Comparison of ENCODE assay signal across 8 cellular contexts in the genomic region with DNA sequence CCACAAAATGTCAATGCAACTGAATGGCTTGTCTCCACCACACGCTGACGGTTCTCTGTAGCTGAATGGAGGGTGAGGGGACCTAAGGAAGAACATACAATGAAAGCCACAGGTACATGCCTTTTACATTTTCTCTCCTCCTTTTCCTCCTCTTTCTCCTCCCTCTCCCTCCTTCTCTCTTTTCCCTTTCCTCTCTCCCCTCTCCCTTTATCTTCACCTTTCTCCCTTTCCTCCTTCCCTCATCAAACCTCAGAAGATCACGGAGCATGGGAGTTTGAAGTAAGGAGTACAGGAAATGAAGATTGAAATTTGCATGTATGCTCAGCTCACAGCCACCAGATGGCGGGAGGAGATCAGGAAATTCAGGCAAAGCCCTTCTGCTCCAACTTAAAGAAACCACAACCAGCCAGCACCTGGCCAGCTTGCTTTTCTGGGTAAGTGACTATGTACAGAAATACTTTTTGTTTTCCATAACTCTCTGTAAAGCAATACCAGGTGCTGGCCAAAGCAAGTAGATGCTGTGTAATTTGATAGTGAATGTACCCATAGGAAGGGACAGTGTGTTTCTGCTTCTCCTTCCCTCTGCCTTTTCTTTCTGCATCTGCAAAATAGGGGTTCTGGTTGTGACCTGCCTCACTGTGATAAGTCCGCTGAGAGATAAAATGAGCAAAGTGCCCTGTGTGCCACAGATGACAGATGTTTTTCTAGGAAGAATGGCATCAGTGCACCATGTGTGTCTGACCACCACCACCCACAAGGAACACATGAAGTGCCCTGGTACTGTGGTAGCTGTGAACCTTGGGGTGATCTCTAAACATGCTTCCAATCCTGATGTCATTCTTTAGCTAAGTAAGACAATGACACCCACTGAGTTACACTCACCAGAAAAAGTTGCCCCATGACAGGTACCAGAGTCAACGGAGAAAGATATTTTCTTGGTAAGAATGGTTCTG. TPM values are rescaled to one million over a fixed set of nuclear protein-coding genes. Genes with fewer than 3 reads are reported as not detected.
DNase-seq lines count a peak whose midpoint lies in the region; ATAC-seq, FAIRE-seq and TF ChIP-seq lines count a peak whose summit lies in the region.

No MANE protein-coding gene starts in this region.

- intact Hi-C loops in ovary (cut with DNase I) = loop anchor here (2.0 to 10.0 kb wide), 8 partner anchors 240 to 530 kb away; no protein-coding TSS in a partner anchor
- intact Hi-C loops in aorta (cut with DNase I) = loop anchor here (2.0 to 5.0 kb wide), 7 partner anchors 240 to 531 kb away; no protein-coding TSS in a partner anchor

- H3K27ac ChIP-seq in RWPE1 (no peak overlapping the region), ovary (no peak overlapping the region), aorta (ENCODE audit: low read depth in 1 of 2, low read length in 2 of 2) (no peak overlapping the region)

- POLR2A ChIA-PET in RWPE1 (lab: Yijun Ruan, JAX; ENCODE audit: low non-redundant PET) = no interaction called here

- TF ChIP-seq CTCF in AG09309 (IDR thresholded peaks at IDR 0.05; ENCODE audit: control insufficient read depth, insufficient read depth, low read depth, low read length, missing control alignments) (peak; percentile 81), RWPE1 (conservative IDR thresholded peaks at IDR 0.05; ENCODE audit: low read depth) (peak; percentile 79), ovary (IDR thresholded peaks at IDR 0.05) (peak; percentile 49 to 95 (median 94))

- WGBS in ovary, 3 donors = 21 to 28% (median 25%) methylated on average over 6 of the region's 6 CpGs
- 28% methylated on average over 6 of the region's 6 CpGs for WGBS in aorta, 2 donors

- no peak for TF ChIP-seq POLR2A in ovary (IDR thresholded peaks at IDR 0.05)

- H3K27me3 ChIP-seq in ovary = no peaks in the 10 kb centered on the region
- H3K27me3 ChIP-seq in aorta (ENCODE audit: control insufficient read depth in 1 of 2, insufficient read depth in 2 of 2, low read length in 1 of 2) = no peaks in the 10 kb centered on the region

- CTCF ChIA-PET in RWPE1 (lab: Yijun Ruan, JAX) = interaction anchor here (0.6 to 1.8 kb wide), 16 partner anchors 9 to 825 kb away, joined by 3 to 21 read pairs (median 4); a partner anchor contains a TSS

- H3K4me1 ChIP-seq in ovary (ENCODE audit: insufficient read depth) = no peaks in the 10 kb centered on the region
- no peaks in the 10 kb centered on the region for H3K4me1 ChIP-seq in aorta (ENCODE audit: control insufficient read depth in 1 of 2, insufficient read depth in 2 of 2, low read length in 2 of 2)

- peak; percentile 80 for FAIRE-seq in frontal cortex (lab: Jason Lieb, UNC)

- H3K9me3 ChIP-seq in ovary = no peaks in the 10 kb centered on the region
- H3K9me3 ChIP-seq in aorta (ENCODE audit: control insufficient read depth, low read length) = no peaks in the 10 kb centered on the region

- H3K4me3 ChIP-seq in AG09309 (ENCODE audit: control insufficient read depth, low read depth, low read length) = no peak overlapping the region
- H3K4me3 ChIP-seq in ovary = no peak overlapping the region
- no peak overlapping the region for H3K4me3 ChIP-seq in aorta (ENCODE audit: low read length in 2 of 2)

- no peaks in the 10 kb centered on the region for H3K36me3 ChIP-seq in ovary
- no peaks in the 10 kb centered on the region for H3K36me3 ChIP-seq in aorta (ENCODE audit: control insufficient read depth in 1 of 2, insufficient read depth in 2 of 2, low read length in 1 of 2)

- DNase-seq in AG09309 (ENCODE audit: low read depth) = no peak
- DNase-seq in LoVo (ENCODE audit: low spot score) = peak; percentile 76
- DNase-seq in RWPE1 (ENCODE audit: low spot score) = peak; percentile 74
- peak; percentile 41 for DNase-seq in activated gamma-delta T cell treated with anti-CD3 and anti-CD28 coated beads, Interleukin-2, amount 50 U/mL, for 16 hours (ENCODE audit: low read depth)
- peak in 1 of 2 donors; percentile 71 for DNase-seq in frontal cortex (ENCODE audit: low spot score in 2 of 2)
- DNase-seq in ovary = peak; percentile 68 to 80 (median 77)
- DNase-seq in aorta = peak in 1 of 2 donors; percentile 80

- ATAC-seq in GM18867 (IDR thresholded peaks at IDR 0.05; ENCODE audit: unreplicated experiment) = peak; percentile 54
- peak; percentile 82 for ATAC-seq in aorta (ENCODE audit: low FRiP score)

- TF ChIP-seq EP300 in ovary (IDR thresholded peaks at IDR 0.05) = no peak

RNA-seq across cellular contexts. Expression of a gene that starts 18.6 kb away (rescaled TPM):
- total RNA-seq in frontal cortex (40.4 TPM), ovary (10 to 100 TPM; 67.1 to 94.8 (median 80.0) TPM), aorta (10 to 100 TPM; 66.8 to 89.6 TPM)
- polyA plus RNA-seq in ovary (10 to 100 TPM; 33.4 to 39.2 TPM), aorta (10 to 100 TPM; 11.0 to 21.4 TPM)
